Comparison of ENCODE assay signal across 8 cellular contexts in the genomic region with DNA sequence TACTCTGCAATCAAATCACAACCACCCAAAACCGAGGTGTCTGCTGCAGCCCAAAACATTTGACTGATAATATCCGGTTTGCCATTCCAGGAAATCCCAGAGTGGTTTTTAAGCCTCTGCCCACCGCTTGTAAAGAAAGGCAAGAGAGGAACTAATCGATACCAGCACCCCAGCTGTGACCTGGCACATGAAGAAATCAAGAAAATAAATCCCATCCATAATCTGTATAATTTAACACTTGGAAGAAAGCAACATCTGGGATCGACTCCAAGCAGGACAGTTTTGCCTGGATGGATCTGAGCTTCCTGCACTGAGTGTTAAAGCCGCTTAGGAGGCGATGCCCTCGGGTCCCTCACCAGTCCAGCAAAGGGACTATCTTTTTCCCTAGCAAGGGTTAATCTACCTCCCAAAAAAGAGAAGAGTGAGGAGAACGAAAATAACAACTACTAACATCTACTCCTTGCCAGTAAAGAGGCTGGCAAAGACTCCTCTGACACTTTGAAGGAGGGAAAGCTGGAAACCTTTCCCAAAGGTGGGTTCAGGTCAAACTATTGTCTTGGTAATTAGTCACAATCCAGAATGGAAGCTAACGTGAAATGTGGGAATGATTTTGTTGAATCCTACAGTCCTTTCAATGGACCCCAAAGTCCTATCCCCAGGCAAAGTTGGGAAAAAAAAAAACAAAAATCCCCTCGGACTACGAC. TPM values are rescaled to one million over a fixed set of nuclear protein-coding genes. Genes with fewer than 3 reads are reported as not detected.
DNase-seq lines count a peak whose midpoint lies in the region; ATAC-seq and TF ChIP-seq lines count a peak whose summit lies in the region.

No MANE protein-coding gene starts in this region.

- under 1% methylated on average over 12 of the region's 12 CpGs for WGBS in right lobe of liver (ENCODE audit: insufficient coverage, low coverage, low lambda C conversion rate, missing lambda C conversion rate)

- H3K27me3 ChIP-seq in MG63 (no peaks in the 10 kb centered on the region), right lobe of liver (no peaks in the 10 kb centered on the region), thoracic aorta (replicated peaks; ENCODE audit: insufficient read depth) (no peaks in the 10 kb centered on the region)

- TF ChIP-seq CTCF in right lobe of liver (IDR thresholded peaks at IDR 0.05) = no peak
- no peak for TF ChIP-seq CTCF in thoracic aorta (IDR thresholded peaks at IDR 0.05)

- no peak for TF ChIP-seq POLR2A in right lobe of liver (IDR thresholded peaks at IDR 0.05)

- intact Hi-C loops in right lobe of liver (cut with DNase I) = no loop called here

- H3K4me3 ChIP-seq in MG63 = peak overlapping the region; percentile 74
- peak overlapping the region; percentile 89 to 91 (median 90) for H3K4me3 ChIP-seq in right lobe of liver
- H3K4me3 ChIP-seq in thoracic aorta = peak overlapping the region; percentile 87

- no peaks in the 10 kb centered on the region for H3K36me3 ChIP-seq in MG63
- H3K36me3 ChIP-seq in right lobe of liver = no peaks in the 10 kb centered on the region
- no peaks in the 10 kb centered on the region for H3K36me3 ChIP-seq in thoracic aorta

- H3K9me3 ChIP-seq in MG63 = no peaks in the 10 kb centered on the region
- no peaks in the 10 kb centered on the region for H3K9me3 ChIP-seq in right lobe of liver
- no peaks in the 10 kb centered on the region for H3K9me3 ChIP-seq in thoracic aorta

- H3K27ac ChIP-seq in right lobe of liver (peak overlapping the region; percentile 80 to 94 (median 86)), thoracic aorta (peak overlapping the region in 1 of 2 donors; percentile 20)

- ATAC-seq in right lobe of liver (no peak), thoracic aorta (ENCODE audit: insufficient number of reproducible peaks, low FRiP score, low read depth) (no peak), GM19463 (IDR thresholded peaks at IDR 0.05; ENCODE audit: unreplicated experiment) (no peak)

- DNase-seq in D341Med (ENCODE audit: low spot score) (peak; percentile 46), MG63 (no peak), astrocyte of the hippocampus (ENCODE audit: low read depth, low spot score) (peak; percentile 35), right lobe of liver (no peak), thoracic aorta (ENCODE audit: low spot score) (no peak), GF-D8 (lab: John Stamatoyannopoulos, UW) (no peak), NCI-H1048 (lab: John Stamatoyannopoulos, UW) (no peak)

- H3K4me1 ChIP-seq in right lobe of liver (peaks cover 0 to 41% (median 12%) of the 10 kb centered on the region in 4 donors), thoracic aorta (ENCODE audit: control insufficient read depth in 1 of 2, low read depth in 2 of 2) (peaks cover 4 to 28% of the 10 kb centered on the region in 2 donors)

RNA-seq across cellular contexts. Expression of a gene that starts 2.0 kb away (rescaled TPM):
- total RNA-seq in MG63 (2014; rRNA removed; shearing (Covaris generic); ENCODE audit: low replicate concordance) = 0.30 and 0.57 TPM in 2 replicates
- total RNA-seq in right lobe of liver (10 to 100 TPM in 5 of 6 experiments, 1 to 10 TPM in 1; 9.4 to 29.9 (median 22.8) TPM), thoracic aorta (10 to 100 TPM; 22.3 to 71.5 TPM)

RNA-seq across cellular contexts. Expression of a gene that starts 2.3 kb away (rescaled TPM):
- 3.8 and 5.8 TPM in 2 replicates for total RNA-seq in MG63 (2014; rRNA removed; shearing (Covaris generic); ENCODE audit: low replicate concordance)
- total RNA-seq in right lobe of liver = 10 to 100 TPM; 11.2 to 20.9 (median 13.1) TPM
- total RNA-seq in thoracic aorta = 10 to 100 TPM; 27.9 to 41.5 TPM

Comparison
In these comparisons a context has a peak if more than half of its experiments do, and no peak if none do; other contexts are left out.
1. DNase-seq: peak in D341Med (single experiment) and astrocyte of the hippocampus (single experiment); none in MG63 (single experiment), right lobe of liver (0 of 3), thoracic aorta (single experiment), GF-D8 (single experiment) and NCI-H1048 (single experiment).
2. Peak in every context shown above with its lines, with median percentiles within 50 percentile points of each other: H3K4me3 ChIP-seq.